Comparison of ENCODE assay signal across 21 cellular contexts in genomic region chr2:140998577-140998976, GRCh38.
"Had no signal": no experiment of that assay in that cellular context is flagged by ENCODE, and none has a peak within 500 bp of the region (broad histone marks: within the 10 kb centered on the region; RNA-seq: fewer than 3 reads in every experiment).

No MANE protein-coding gene starts in this region.

- ATAC-seq: activated CD8-positive, alpha-beta memory T cell treated with anti-CD3 and anti-CD28 coated beads, Interleukin-2, amount 10 ng/mL, durations not matched to agents 7 days and 5 days; activated T-helper 17 cell treated with anti-CD3 and anti-CD28 coated beads, Interleukin-2, amount 50 U/mL, for 72 hours; left ventricle myocardium superior; stimulated activated naive CD8-positive, alpha-beta T cell treated with anti-CD3 and anti-CD28 coated beads, Interleukin-15, amount 100 ng/mL, for 72 hours had no signal

- H3K27me3 ChIP-seq: testis had no signal

- DNase-seq: activated B cell treated with CpG ODN at 0.5 μM for 24 hours; activated CD4-positive, alpha-beta memory T cell treated with anti-CD3 and anti-CD28 coated beads for 36 hours; activated CD4-positive, alpha-beta T cell treated with anti-CD3 and anti-CD28 coated beads for 4 hours; activated CD8-positive, alpha-beta memory T cell treated with anti-CD3 and anti-CD28 coated beads, Interleukin-2, amount 10 ng/mL, durations not matched to agents 7 days and 5 days; activated naive CD4-positive, alpha-beta T cell; activated naive CD8-positive, alpha-beta T cell treated with anti-CD3 and anti-CD28 coated beads for 36 hours; cortex of kidney; foreskin melanocyte; hypothalamus; kidney glomerular epithelial cell; left ventricle myocardium superior; nephron progenitor cell; nucleus accumbens; posterior cingulate gyrus; retina; stimulated activated CD4-positive, alpha-beta T cell treated with anti-CD3 and anti-CD28 coated beads, Interleukin-2, amount 100 ng/mL, for 48 hours; stimulated activated naive CD8-positive, alpha-beta T cell treated with anti-CD3 and anti-CD28 coated beads, Interleukin-15, amount 100 ng/mL, for 72 hours; T-helper 1 cell; T-helper 9 cell; testis had no signal

- H3K9me3 ChIP-seq: testis had no signal

- H3K4me3 ChIP-seq: testis had no signal

- H3K4me1 ChIP-seq: testis had no signal
